ENCODE assay signal across 10 cellular contexts in genomic region chr18:60090170-60090569, GRCh38.
DNase-seq lines count a peak whose midpoint lies in the region; ATAC-seq and TF ChIP-seq lines count a peak whose summit lies in the region.
"Had no signal": no experiment of that assay in that cellular context is flagged by ENCODE, and none has a peak within 500 bp of the region (broad histone marks: within the 10 kb centered on the region; RNA-seq: fewer than 3 reads in every experiment).

No MANE protein-coding gene starts in this region.

- ATAC-seq in GM21360 (IDR thresholded peaks at IDR 0.05; ENCODE audit: unreplicated experiment) (peak; percentile 72), HG03469 (IDR thresholded peaks at IDR 0.05; ENCODE audit: unreplicated experiment) (no peak)

- H3F3A ChIP-seq in DOHH2 (ENCODE audit: control insufficient read depth, insufficient read depth), result no peaks in the 10 kb centered on the region
- H3F3A ChIP-seq in smooth muscle cell (ENCODE audit: low read depth), result no peaks in the 10 kb centered on the region

- H3K27ac ChIP-seq in DOHH2 (ENCODE audit: low read depth, low read length) (no peak overlapping the region), smooth muscle cell (ENCODE audit: low read depth) (no peak overlapping the region)
- H3K27ac ChIP-seq: neutrophil had no signal

- no peaks in the 10 kb centered on the region for H3K9me2 ChIP-seq in DOHH2 (replicated peaks; ENCODE audit: control insufficient read depth, low read length)

- 40% methylated on average over 7 of the region's 7 CpGs for WGBS in smooth muscle cell (ENCODE audit: low lambda C conversion rate)

- H4K20me1 ChIP-seq in DOHH2 (ENCODE audit: control insufficient read depth, insufficient read depth, low read depth, low read length), result no peaks in the 10 kb centered on the region
- no peaks in the 10 kb centered on the region for H4K20me1 ChIP-seq in smooth muscle cell (ENCODE audit: low read depth)

- no peak overlapping the region for H3K9ac ChIP-seq in smooth muscle cell (ENCODE audit: low read depth)

- TF ChIP-seq CTCF in DOHH2 (IDR thresholded peaks at IDR 0.05; ENCODE audit: low read depth, low read length, poor library complexity, severe bottlenecking) (peak; percentile 58), fibroblast of pulmonary artery (IDR thresholded peaks at IDR 0.05; ENCODE audit: low read length, missing control alignments) (peak; percentile 25), smooth muscle cell (IDR thresholded peaks at IDR 0.05; ENCODE audit: borderline replicate concordance, insufficient read depth, poor library complexity, severe bottlenecking) (no peak)

- H3K9me3 ChIP-seq in DOHH2 (ENCODE audit: control insufficient read depth, insufficient read depth, low read length) (no peaks in the 10 kb centered on the region), smooth muscle cell (replicated peaks; ENCODE audit: low read depth) (no peaks in the 10 kb centered on the region)
- H3K9me3 ChIP-seq: neutrophil had no signal

- peak; percentile 58 for DNase-seq in NAMALWA (ENCODE audit: low spot score)
- peak; percentile 23 for DNase-seq in fibroblast of pulmonary artery (ENCODE audit: low read depth)
- no peak for DNase-seq in NCI-H187 treated with DMSO at 0.1 percent for 48 hours (lab: John Stamatoyannopoulos, UW)
- DNase-seq in smooth muscle cell (lab: John Stamatoyannopoulos, UW; ENCODE audit: unreplicated experiment), result no peak
- DNase-seq in DMS 273 treated with DMSO at 0.1 percent for 48 hours (lab: John Stamatoyannopoulos, UW), result no peak
- DNase-seq: cortex of kidney had no signal

- H3K36me3 ChIP-seq in DOHH2 (ENCODE audit: control insufficient read depth, low read length) (no peaks in the 10 kb centered on the region), smooth muscle cell (ENCODE audit: low read depth) (no peaks in the 10 kb centered on the region)
- H3K36me3 ChIP-seq: neutrophil had no signal

- H3K4me1 ChIP-seq in DOHH2 (ENCODE audit: control insufficient read depth, low read length) (0 out of 2 replicates have a peak, but pooled peaks cover 4% of the 10 kb centered on the region), smooth muscle cell (ENCODE audit: low read depth) (no peaks in the 10 kb centered on the region)

- peaks cover 2% of the 10 kb centered on the region; the same call in 1 of the 2 replicates for H3K27me3 ChIP-seq in DOHH2 (ENCODE audit: control insufficient read depth, low read length)
- H3K27me3 ChIP-seq in smooth muscle cell (ENCODE audit: low read depth), result no peaks in the 10 kb centered on the region
- H3K27me3 ChIP-seq: neutrophil had no signal

- no peak overlapping the region for H2AFZ ChIP-seq in smooth muscle cell (ENCODE audit: low read depth)

- H3K4me2 ChIP-seq in DOHH2 (ENCODE audit: low read length) (no peak overlapping the region), smooth muscle cell (no peak overlapping the region)

- H3K79me2 ChIP-seq in DOHH2 (ENCODE audit: control insufficient read depth, low read length), result no peaks in the 10 kb centered on the region
- H3K79me2 ChIP-seq in smooth muscle cell (ENCODE audit: low read depth), result no peaks in the 10 kb centered on the region

- H3K4me3 ChIP-seq in DOHH2 (ENCODE audit: low read length) (no peak overlapping the region), fibroblast of pulmonary artery (replicated peaks; ENCODE audit: low read depth, low read length) (no peak overlapping the region), smooth muscle cell (no peak overlapping the region)

Comparison
In these comparisons a context has a peak if more than half of its experiments do, and no peak if none do; other contexts are left out.
1. DNase-seq: peak in NAMALWA (single experiment) and fibroblast of pulmonary artery (single experiment); none in NCI-H187 treated with DMSO at 0.1 percent for 48 hours (single experiment), smooth muscle cell (single experiment) and DMS 273 treated with DMSO at 0.1 percent for 48 hours (single experiment).